10 cellular contexts compared by ENCODE assay signal in genomic region chr3:123522666-123523412, GRCh38.
DNase-seq lines count a peak whose midpoint lies in the region; ATAC-seq and TF ChIP-seq lines count a peak whose summit lies in the region.
"Had no signal": no experiment of that assay in that cellular context is flagged by ENCODE, and none has a peak within 500 bp of the region (broad histone marks: within the 10 kb centered on the region; RNA-seq: fewer than 3 reads in every experiment).

No MANE protein-coding gene starts in this region.

- H3K9me3 Mint-ChIP-seq in CD4-positive, alpha-beta memory T cell = no peaks in the 10 kb centered on the region
- no peaks in the 10 kb centered on the region for H3K9me3 Mint-ChIP-seq in nephron progenitor cell

- H3K27me3 Mint-ChIP-seq in CD4-positive, alpha-beta memory T cell = no peaks in the 10 kb centered on the region
- no peaks in the 10 kb centered on the region for H3K27me3 Mint-ChIP-seq in nephron progenitor cell (ENCODE audit: low read depth, poor library complexity)

- peaks cover 72% of the 10 kb centered on the region for H3K4me1 ChIP-seq in CD4-positive, alpha-beta memory T cell (ENCODE audit: insufficient read depth, low read length)
- H3K4me1 ChIP-seq: parathyroid adenoma had no signal

- no peak for ATAC-seq in GM21526 (IDR thresholded peaks at IDR 0.05; ENCODE audit: low FRiP score, unreplicated experiment)

- H3K9me3 ChIP-seq in CD4-positive, alpha-beta memory T cell (ENCODE audit: control insufficient read depth in 1 of 2, low read length in 2 of 2) = no peaks in the 10 kb centered on the region

- intact Hi-C loops in CD4-positive, alpha-beta memory T cell (cut with micrococcal nuclease) = no loop called here

- no peaks in the 10 kb centered on the region for H3K27me3 ChIP-seq in CD4-positive, alpha-beta memory T cell (ENCODE audit: insufficient read depth, low read length)
- H3K27me3 ChIP-seq in HL-60 (ENCODE audit: insufficient read depth, poor library complexity, severe bottlenecking) = no peaks in the 10 kb centered on the region

- no peak overlapping the region for H3K27ac ChIP-seq in CD4-positive, alpha-beta memory T cell (ENCODE audit: low read depth, low read length)
- H3K27ac ChIP-seq in HL-60 (replicated peaks) = peak overlapping the region; percentile 46
- H3K27ac ChIP-seq: parathyroid adenoma had no signal

- H3K4me3 Mint-ChIP-seq in CD4-positive, alpha-beta memory T cell = peak overlapping the region in 7 of 8 donors; percentile 2 to 71 (median 44)
- H3K4me3 Mint-ChIP-seq in nephron progenitor cell = no peak overlapping the region

- peak overlapping the region; percentile 68 to 90 (median 84) for H3K27ac Mint-ChIP-seq in CD4-positive, alpha-beta memory T cell
- H3K27ac Mint-ChIP-seq in nephron progenitor cell = peak overlapping the region; percentile 70

- H3K36me3 ChIP-seq in CD4-positive, alpha-beta memory T cell (ENCODE audit: insufficient read depth, low read length) = peaks cover 3% of the 10 kb centered on the region

- H3K4me1 Mint-ChIP-seq in CD4-positive, alpha-beta memory T cell = peaks cover 47 to 72% (median 57%) of the 10 kb centered on the region in 4 donors
- peaks cover 23% of the 10 kb centered on the region for H3K4me1 Mint-ChIP-seq in nephron progenitor cell

- peaks cover 24 to 40% of the 10 kb centered on the region in 2 donors for H3K36me3 Mint-ChIP-seq in CD4-positive, alpha-beta memory T cell
- peaks cover 12% of the 10 kb centered on the region for H3K36me3 Mint-ChIP-seq in nephron progenitor cell (ENCODE audit: low read depth)

- H3K4me3 ChIP-seq in CD4-positive, alpha-beta memory T cell (ENCODE audit: low read length in 2 of 2) = no peak overlapping the region
- no peak overlapping the region for H3K4me3 ChIP-seq in HL-60 (replicated peaks; ENCODE audit: insufficient read depth, low read length)

- POLR2A ChIA-PET in CD4-positive, alpha-beta memory T cell (lab: Charles Lee; ENCODE audit: partially characterized antibody) = interaction anchor here (0.6 to 0.7 kb wide), 3 partner anchors 12 to 75 kb away, joined by 3 read pairs; no protein-coding TSS in a partner anchor

- DNase-seq in CD4-positive, alpha-beta memory T cell = no peak
- DNase-seq in HL-60 (ENCODE audit: low read depth in 1 of 2, low spot score in 1 of 2) (peak; percentile 12 to 59), dermis blood vessel endothelial cell (peak; percentile 44), nephron progenitor cell (no peak), germinal center (ENCODE audit: low spot score) (no peak), NCI-H1694 treated with DMSO at 0.1 percent for 48 hours (lab: John Stamatoyannopoulos, UW) (no peak)
- DNase-seq in stimulated activated CD4-positive, alpha-beta T cell treated with anti-CD3 and anti-CD28 coated beads, Interleukin-2, amount 100 ng/mL, for 48 hours = no peak
- DNase-seq: NCI-H748 treated with DMSO at 0.1 percent for 48 hours had no signal

- CTCF ChIA-PET in CD4-positive, alpha-beta memory T cell (lab: Charles Lee; ENCODE audit: partially characterized antibody) = interaction anchor here (1.2 kb wide), 1 partner anchor 37 kb away, joined by 3 read pairs; no protein-coding TSS in a partner anchor

- no peak for TF ChIP-seq CTCF in HL-60 (IDR thresholded peaks at IDR 0.05; ENCODE audit: insufficient read depth, low read length)
- no peak for TF ChIP-seq CTCF in nephron progenitor cell (IDR thresholded peaks at IDR 0.05)

Comparison
In these comparisons a context has a peak if more than half of its experiments do, and no peak if none do; other contexts are left out.
1. DNase-seq: peak in HL-60 (2 of 2) and dermis blood vessel endothelial cell (single experiment); none in CD4-positive, alpha-beta memory T cell (0 of 5), nephron progenitor cell (single experiment), germinal center (single experiment), NCI-H1694 treated with DMSO at 0.1 percent for 48 hours (single experiment) and stimulated activated CD4-positive, alpha-beta T cell treated with anti-CD3 and anti-CD28 coated beads, Interleukin-2, amount 100 ng/mL, for 48 hours (0 of 2).